9 cellular contexts compared by ENCODE assay signal in the genomic region with DNA sequence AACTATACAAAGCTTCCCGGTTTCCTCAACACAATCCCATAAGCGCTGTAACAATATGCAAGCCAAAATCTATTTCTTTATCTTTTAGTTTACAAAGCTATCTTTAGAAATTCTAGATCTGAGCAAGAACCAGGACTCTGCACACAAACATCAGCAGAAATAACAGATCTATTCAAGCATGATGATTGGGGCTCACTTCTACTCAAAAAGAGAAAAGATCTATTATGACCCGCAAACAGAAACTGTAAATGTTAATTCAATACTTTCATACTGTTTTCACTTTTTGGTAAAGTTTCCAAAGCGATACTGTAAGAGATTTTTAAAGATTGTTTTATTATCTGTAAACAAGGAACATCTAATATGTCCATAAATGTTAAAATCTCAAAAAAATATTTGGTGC.
A peak's percentile ranks its signal among the peaks of the same experiment; 100 is the strongest.
DNase-seq lines count a peak whose midpoint lies in the region; ATAC-seq and TF ChIP-seq lines count a peak whose summit lies in the region.
"Had no signal": no experiment of that assay in that cellular context is flagged by ENCODE, and none has a peak within 500 bp of the region (broad histone marks: within the 10 kb centered on the region; RNA-seq: fewer than 3 reads in every experiment).

No MANE protein-coding gene starts in this region.

- H3K36me3 ChIP-seq in right atrium auricular region = no peaks in the 10 kb centered on the region
- H3K36me3 ChIP-seq in lower lobe of right lung = no peaks in the 10 kb centered on the region
- H3K36me3 ChIP-seq in aorta (ENCODE audit: control insufficient read depth in 1 of 2, insufficient read depth in 2 of 2, low read length in 1 of 2) = no peaks in the 10 kb centered on the region

- H3K4me1 ChIP-seq in right atrium auricular region = peaks cover 0 to 54% of the 10 kb centered on the region in 2 donors
- peaks cover 46% of the 10 kb centered on the region for H3K4me1 ChIP-seq in lower lobe of right lung
- no peaks in the 10 kb centered on the region for H3K4me1 ChIP-seq in aorta (ENCODE audit: control insufficient read depth in 1 of 2, insufficient read depth in 2 of 2, low read length in 2 of 2)

- H3K4me3 ChIP-seq in right atrium auricular region (peak overlapping the region; percentile 89 to 90), lower lobe of right lung (peak overlapping the region; percentile 87), aorta (ENCODE audit: low read length in 2 of 2) (peak overlapping the region; percentile 18 to 31)

- no peaks in the 10 kb centered on the region for H3K9me3 ChIP-seq in right atrium auricular region
- H3K9me3 ChIP-seq in lower lobe of right lung = no peaks in the 10 kb centered on the region
- H3K9me3 ChIP-seq in aorta (ENCODE audit: control insufficient read depth, low read length) = no peaks in the 10 kb centered on the region

- DNase-seq in right atrium auricular region (ENCODE audit: low spot score) = no peak
- DNase-seq in left cardiac atrium = no peak
- no peak for DNase-seq in lower lobe of right lung
- DNase-seq in aorta = no peak
- no peak for DNase-seq in NCI-H1694 (lab: John Stamatoyannopoulos, UW)
- no peak for DNase-seq in NCI-H345 (lab: John Stamatoyannopoulos, UW)
- DNase-seq in SKM-1 treated with dmso at 0.1 percent for 144 hours (lab: John Stamatoyannopoulos, UW; ENCODE audit: unreplicated experiment) = no peak
- DNase-seq: activated CD4-positive, CD25-positive, alpha-beta regulatory T cell had no signal

- intact Hi-C loops in left cardiac atrium (cut with DNase I) = loop anchor here in 1 of 2 donors (5.0 to 10.0 kb wide), 3 partner anchors 61 to 106 kb away; no protein-coding TSS in a partner anchor
- intact Hi-C loops in lower lobe of right lung (cut with DNase I) = no loop called here
- intact Hi-C loops in aorta (cut with DNase I) = loop anchor here in 1 of 2 donors (5.0 kb wide), 2 partner anchors 61 to 64 kb away; no protein-coding TSS in a partner anchor

- H3K27me3 ChIP-seq in right atrium auricular region (no peaks in the 10 kb centered on the region), lower lobe of right lung (ENCODE audit: low read depth) (no peaks in the 10 kb centered on the region), aorta (ENCODE audit: control insufficient read depth in 1 of 2, insufficient read depth in 2 of 2, low read length in 1 of 2) (no peaks in the 10 kb centered on the region)

- ATAC-seq in left cardiac atrium = no peak
- ATAC-seq in lower lobe of right lung = no peak
- ATAC-seq in aorta (ENCODE audit: low FRiP score) = no peak

- H3K27ac ChIP-seq in right atrium auricular region = peak overlapping the region; percentile 97
- peak overlapping the region; percentile 90 for H3K27ac ChIP-seq in angular gyrus (ENCODE audit: low read depth, low read length)
- peak overlapping the region; percentile 98 for H3K27ac ChIP-seq in lower lobe of right lung
- H3K27ac ChIP-seq in aorta (ENCODE audit: low read depth in 1 of 2, low read length in 2 of 2) = no peak overlapping the region

- WGBS in aorta, 2 donors = 73 to 84% methylated on average over 4 of the region's 4 CpGs

- no peak for TF ChIP-seq CTCF in right atrium auricular region (IDR thresholded peaks at IDR 0.05)
- no peak for TF ChIP-seq CTCF in lower lobe of right lung (IDR thresholded peaks at IDR 0.05)

Comparison
In these comparisons a context has a peak if more than half of its experiments do, and no peak if none do; other contexts are left out.
1. H3K27ac ChIP-seq: peak in right atrium auricular region (2 of 2), angular gyrus (single experiment) and lower lobe of right lung (single experiment); none in aorta (0 of 2).
2. H3K4me3 ChIP-seq: peak in every context shown above with its lines; median percentile 90 in right atrium auricular region; 87 in lower lobe of right lung; 24 in aorta.